1 cellular context compared by ENCODE assay signal in the genomic region with DNA sequence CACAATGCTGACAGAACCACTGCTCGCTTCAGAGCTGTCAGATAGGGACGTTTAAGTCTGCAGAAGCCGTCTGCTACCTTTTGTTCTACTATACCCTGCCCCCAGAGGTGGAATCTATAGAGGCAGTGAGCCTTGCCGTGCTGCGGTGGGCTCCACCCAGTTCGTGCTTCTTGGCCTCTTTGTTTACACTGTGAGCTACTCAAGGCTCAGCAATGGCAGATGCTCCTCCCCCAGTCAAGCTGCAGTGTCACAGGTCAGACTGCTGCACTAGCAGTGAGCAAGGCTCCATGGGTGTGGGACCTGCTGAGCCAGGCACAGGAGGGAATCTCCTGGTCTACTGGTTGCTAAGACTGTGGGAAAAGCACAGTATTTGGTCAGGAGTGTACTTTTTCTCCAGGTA.
A peak's percentile ranks its signal among the peaks of the same experiment; 100 is the strongest.
TF ChIP-seq lines count a peak whose summit lies in the region.

No MANE protein-coding gene starts in this region.

TF ChIP-seq in HepG2, 621 proteins besides CTCF, POLR2A, EP300 and RAD21 (continued from another document and continues in another):
- TF ChIP-seq, protein P1, sequence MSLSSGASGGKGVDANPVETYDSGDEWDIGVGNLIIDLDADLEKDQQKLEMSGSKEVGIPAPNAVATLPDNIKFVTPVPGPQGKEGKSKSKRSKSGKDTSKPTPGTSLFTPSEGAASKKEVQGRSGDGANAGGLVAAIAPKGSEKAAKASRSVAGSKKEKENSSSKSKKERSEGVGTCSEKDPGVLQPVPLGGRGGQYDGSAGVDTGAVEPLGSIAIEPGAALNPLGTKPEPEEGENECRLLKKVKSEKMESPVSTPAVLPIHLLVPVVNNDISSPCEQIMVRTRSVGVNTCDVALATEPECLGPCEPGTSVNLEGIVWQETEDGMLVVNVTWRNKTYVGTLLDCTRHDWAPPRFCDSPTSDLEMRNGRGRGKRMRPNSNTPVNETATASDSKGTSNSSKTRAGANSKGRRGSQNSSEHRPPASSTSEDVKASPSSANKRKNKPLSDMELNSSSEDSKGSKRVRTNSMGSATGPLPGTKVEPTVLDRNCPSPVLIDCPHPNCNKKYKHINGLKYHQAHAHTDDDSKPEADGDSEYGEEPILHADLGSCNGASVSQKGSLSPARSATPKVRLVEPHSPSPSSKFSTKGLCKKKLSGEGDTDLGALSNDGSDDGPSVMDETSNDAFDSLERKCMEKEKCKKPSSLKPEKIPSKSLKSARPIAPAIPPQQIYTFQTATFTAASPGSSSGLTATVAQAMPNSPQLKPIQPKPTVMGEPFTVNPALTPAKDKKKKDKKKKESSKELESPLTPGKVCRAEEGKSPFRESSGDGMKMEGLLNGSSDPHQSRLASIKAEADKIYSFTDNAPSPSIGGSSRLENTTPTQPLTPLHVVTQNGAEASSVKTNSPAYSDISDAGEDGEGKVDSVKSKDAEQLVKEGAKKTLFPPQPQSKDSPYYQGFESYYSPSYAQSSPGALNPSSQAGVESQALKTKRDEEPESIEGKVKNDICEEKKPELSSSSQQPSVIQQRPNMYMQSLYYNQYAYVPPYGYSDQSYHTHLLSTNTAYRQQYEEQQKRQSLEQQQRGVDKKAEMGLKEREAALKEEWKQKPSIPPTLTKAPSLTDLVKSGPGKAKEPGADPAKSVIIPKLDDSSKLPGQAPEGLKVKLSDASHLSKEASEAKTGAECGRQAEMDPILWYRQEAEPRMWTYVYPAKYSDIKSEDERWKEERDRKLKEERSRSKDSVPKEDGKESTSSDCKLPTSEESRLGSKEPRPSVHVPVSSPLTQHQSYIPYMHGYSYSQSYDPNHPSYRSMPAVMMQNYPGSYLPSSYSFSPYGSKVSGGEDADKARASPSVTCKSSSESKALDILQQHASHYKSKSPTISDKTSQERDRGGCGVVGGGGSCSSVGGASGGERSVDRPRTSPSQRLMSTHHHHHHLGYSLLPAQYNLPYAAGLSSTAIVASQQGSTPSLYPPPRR (CRISPR knock-in tag; IDR thresholded peaks at IDR 0.05; ENCODE audit: borderline replicate concordance) = peak; percentile 98
- TF ChIP-seq TCF7L2 (IDR thresholded peaks at IDR 0.05; ENCODE audit: low read depth, low read length) (no peak), ZNF747 (CRISPR knock-in tag; IDR thresholded peaks at IDR 0.05; ENCODE audit: borderline replicate concordance) (no peak), ADNP (CRISPR knock-in tag; IDR thresholded peaks at IDR 0.05) (no peak), SOX6 (IDR thresholded peaks at IDR 0.05) (no peak), SOX6 (CRISPR knock-in tag; IDR thresholded peaks at IDR 0.05) (peak; percentile 95), ZNF816 (CRISPR knock-in tag; IDR thresholded peaks at IDR 0.05; ENCODE audit: borderline replicate concordance) (no peak), NFIC (IDR thresholded peaks at IDR 0.05; ENCODE audit: low read length) (no peak), DR1 (CRISPR knock-in tag; IDR thresholded peaks at IDR 0.05) (no peak), KDM6A (CRISPR knock-in tag; IDR thresholded peaks at IDR 0.05; ENCODE audit: low read depth) (peak; percentile 57), HMG20A (CRISPR knock-in tag; IDR thresholded peaks at IDR 0.05; ENCODE audit: borderline replicate concordance) (peak; percentile 91), MAFG (CRISPR knock-in tag; IDR thresholded peaks at IDR 0.05) (no peak), SIN3A (IDR thresholded peaks at IDR 0.05; ENCODE audit: borderline replicate concordance, low read depth, low read length) (no peak), NCOA5 (CRISPR knock-in tag; IDR thresholded peaks at IDR 0.05) (no peak), ZNF143 (CRISPR knock-in tag; IDR thresholded peaks at IDR 0.05) (no peak), ELF1 (CRISPR knock-in tag; IDR thresholded peaks at IDR 0.05) (no peak), ZNF326 (CRISPR knock-in tag; IDR thresholded peaks at IDR 0.05; ENCODE audit: borderline replicate concordance) (no peak), HES4 (CRISPR knock-in tag; IDR thresholded peaks at IDR 0.05; ENCODE audit: borderline replicate concordance) (no peak), EED (CRISPR knock-in tag; IDR thresholded peaks at IDR 0.05) (no peak), KMT2A (CRISPR knock-in tag; IDR thresholded peaks at IDR 0.05) (peak; percentile 46), ZNF101 (CRISPR knock-in tag; IDR thresholded peaks at IDR 0.05; ENCODE audit: borderline replicate concordance, low read depth) (no peak)
- TF ChIP-seq, protein P2, sequence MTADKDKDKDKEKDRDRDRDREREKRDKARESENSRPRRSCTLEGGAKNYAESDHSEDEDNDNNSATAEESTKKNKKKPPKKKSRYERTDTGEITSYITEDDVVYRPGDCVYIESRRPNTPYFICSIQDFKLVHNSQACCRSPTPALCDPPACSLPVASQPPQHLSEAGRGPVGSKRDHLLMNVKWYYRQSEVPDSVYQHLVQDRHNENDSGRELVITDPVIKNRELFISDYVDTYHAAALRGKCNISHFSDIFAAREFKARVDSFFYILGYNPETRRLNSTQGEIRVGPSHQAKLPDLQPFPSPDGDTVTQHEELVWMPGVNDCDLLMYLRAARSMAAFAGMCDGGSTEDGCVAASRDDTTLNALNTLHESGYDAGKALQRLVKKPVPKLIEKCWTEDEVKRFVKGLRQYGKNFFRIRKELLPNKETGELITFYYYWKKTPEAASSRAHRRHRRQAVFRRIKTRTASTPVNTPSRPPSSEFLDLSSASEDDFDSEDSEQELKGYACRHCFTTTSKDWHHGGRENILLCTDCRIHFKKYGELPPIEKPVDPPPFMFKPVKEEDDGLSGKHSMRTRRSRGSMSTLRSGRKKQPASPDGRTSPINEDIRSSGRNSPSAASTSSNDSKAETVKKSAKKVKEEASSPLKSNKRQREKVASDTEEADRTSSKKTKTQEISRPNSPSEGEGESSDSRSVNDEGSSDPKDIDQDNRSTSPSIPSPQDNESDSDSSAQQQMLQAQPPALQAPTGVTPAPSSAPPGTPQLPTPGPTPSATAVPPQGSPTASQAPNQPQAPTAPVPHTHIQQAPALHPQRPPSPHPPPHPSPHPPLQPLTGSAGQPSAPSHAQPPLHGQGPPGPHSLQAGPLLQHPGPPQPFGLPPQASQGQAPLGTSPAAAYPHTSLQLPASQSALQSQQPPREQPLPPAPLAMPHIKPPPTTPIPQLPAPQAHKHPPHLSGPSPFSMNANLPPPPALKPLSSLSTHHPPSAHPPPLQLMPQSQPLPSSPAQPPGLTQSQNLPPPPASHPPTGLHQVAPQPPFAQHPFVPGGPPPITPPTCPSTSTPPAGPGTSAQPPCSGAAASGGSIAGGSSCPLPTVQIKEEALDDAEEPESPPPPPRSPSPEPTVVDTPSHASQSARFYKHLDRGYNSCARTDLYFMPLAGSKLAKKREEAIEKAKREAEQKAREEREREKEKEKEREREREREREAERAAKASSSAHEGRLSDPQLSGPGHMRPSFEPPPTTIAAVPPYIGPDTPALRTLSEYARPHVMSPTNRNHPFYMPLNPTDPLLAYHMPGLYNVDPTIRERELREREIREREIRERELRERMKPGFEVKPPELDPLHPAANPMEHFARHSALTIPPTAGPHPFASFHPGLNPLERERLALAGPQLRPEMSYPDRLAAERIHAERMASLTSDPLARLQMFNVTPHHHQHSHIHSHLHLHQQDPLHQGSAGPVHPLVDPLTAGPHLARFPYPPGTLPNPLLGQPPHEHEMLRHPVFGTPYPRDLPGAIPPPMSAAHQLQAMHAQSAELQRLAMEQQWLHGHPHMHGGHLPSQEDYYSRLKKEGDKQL (CRISPR knock-in tag; IDR thresholded peaks at IDR 0.05; ENCODE audit: low read depth) = peak; percentile 94
- TF ChIP-seq, protein P3, sequence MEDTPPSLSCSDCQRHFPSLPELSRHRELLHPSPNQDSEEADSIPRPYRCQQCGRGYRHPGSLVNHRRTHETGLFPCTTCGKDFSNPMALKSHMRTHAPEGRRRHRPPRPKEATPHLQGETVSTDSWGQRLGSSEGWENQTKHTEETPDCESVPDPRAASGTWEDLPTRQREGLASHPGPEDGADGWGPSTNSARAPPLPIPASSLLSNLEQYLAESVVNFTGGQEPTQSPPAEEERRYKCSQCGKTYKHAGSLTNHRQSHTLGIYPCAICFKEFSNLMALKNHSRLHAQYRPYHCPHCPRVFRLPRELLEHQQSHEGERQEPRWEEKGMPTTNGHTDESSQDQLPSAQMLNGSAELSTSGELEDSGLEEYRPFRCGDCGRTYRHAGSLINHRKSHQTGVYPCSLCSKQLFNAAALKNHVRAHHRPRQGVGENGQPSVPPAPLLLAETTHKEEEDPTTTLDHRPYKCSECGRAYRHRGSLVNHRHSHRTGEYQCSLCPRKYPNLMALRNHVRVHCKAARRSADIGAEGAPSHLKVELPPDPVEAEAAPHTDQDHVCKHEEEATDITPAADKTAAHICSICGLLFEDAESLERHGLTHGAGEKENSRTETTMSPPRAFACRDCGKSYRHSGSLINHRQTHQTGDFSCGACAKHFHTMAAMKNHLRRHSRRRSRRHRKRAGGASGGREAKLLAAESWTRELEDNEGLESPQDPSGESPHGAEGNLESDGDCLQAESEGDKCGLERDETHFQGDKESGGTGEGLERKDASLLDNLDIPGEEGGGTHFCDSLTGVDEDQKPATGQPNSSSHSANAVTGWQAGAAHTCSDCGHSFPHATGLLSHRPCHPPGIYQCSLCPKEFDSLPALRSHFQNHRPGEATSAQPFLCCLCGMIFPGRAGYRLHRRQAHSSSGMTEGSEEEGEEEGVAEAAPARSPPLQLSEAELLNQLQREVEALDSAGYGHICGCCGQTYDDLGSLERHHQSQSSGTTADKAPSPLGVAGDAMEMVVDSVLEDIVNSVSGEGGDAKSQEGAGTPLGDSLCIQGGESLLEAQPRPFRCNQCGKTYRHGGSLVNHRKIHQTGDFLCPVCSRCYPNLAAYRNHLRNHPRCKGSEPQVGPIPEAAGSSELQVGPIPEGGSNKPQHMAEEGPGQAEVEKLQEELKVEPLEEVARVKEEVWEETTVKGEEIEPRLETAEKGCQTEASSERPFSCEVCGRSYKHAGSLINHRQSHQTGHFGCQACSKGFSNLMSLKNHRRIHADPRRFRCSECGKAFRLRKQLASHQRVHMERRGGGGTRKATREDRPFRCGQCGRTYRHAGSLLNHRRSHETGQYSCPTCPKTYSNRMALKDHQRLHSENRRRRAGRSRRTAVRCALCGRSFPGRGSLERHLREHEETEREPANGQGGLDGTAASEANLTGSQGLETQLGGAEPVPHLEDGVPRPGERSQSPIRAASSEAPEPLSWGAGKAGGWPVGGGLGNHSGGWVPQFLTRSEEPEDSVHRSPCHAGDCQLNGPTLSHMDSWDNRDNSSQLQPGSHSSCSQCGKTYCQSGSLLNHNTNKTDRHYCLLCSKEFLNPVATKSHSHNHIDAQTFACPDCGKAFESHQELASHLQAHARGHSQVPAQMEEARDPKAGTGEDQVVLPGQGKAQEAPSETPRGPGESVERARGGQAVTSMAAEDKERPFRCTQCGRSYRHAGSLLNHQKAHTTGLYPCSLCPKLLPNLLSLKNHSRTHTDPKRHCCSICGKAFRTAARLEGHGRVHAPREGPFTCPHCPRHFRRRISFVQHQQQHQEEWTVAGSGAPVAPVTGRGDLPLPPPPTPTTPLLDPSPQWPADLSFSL (CRISPR knock-in tag; IDR thresholded peaks at IDR 0.05) = no peak
- TF ChIP-seq, protein P4, sequence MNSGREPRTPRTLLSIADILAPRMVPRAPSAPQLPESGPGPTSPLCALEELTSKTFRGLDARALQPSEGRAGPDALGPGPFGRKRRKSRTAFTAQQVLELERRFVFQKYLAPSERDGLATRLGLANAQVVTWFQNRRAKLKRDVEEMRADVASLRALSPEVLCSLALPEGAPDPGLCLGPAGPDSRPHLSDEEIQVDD (CRISPR knock-in tag; IDR thresholded peaks at IDR 0.05; ENCODE audit: borderline replicate concordance) = no peak
- TF ChIP-seq, protein P5, sequence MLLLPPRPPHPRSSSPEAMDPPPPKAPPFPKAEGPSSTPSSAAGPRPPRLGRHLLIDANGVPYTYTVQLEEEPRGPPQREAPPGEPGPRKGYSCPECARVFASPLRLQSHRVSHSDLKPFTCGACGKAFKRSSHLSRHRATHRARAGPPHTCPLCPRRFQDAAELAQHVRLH (CRISPR knock-in tag; IDR thresholded peaks at IDR 0.05; ENCODE audit: borderline replicate concordance, low read depth) = peak; percentile 70; the same call in 1 of the 2 replicates
- TF ChIP-seq, protein P6, sequence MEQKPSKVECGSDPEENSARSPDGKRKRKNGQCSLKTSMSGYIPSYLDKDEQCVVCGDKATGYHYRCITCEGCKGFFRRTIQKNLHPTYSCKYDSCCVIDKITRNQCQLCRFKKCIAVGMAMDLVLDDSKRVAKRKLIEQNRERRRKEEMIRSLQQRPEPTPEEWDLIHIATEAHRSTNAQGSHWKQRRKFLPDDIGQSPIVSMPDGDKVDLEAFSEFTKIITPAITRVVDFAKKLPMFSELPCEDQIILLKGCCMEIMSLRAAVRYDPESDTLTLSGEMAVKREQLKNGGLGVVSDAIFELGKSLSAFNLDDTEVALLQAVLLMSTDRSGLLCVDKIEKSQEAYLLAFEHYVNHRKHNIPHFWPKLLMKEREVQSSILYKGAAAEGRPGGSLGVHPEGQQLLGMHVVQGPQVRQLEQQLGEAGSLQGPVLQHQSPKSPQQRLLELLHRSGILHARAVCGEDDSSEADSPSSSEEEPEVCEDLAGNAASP (CRISPR knock-in tag; IDR thresholded peaks at IDR 0.05; ENCODE audit: borderline replicate concordance) = peak; percentile 81; the same call in 1 of the 2 replicates
- TF ChIP-seq, protein P7, sequence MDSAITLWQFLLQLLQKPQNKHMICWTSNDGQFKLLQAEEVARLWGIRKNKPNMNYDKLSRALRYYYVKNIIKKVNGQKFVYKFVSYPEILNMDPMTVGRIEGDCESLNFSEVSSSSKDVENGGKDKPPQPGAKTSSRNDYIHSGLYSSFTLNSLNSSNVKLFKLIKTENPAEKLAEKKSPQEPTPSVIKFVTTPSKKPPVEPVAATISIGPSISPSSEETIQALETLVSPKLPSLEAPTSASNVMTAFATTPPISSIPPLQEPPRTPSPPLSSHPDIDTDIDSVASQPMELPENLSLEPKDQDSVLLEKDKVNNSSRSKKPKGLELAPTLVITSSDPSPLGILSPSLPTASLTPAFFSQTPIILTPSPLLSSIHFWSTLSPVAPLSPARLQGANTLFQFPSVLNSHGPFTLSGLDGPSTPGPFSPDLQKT (CRISPR knock-in tag; IDR thresholded peaks at IDR 0.05; ENCODE audit: borderline replicate concordance) = no peak
